ENCODE assay signal across 8 cellular contexts in the genomic region with DNA sequence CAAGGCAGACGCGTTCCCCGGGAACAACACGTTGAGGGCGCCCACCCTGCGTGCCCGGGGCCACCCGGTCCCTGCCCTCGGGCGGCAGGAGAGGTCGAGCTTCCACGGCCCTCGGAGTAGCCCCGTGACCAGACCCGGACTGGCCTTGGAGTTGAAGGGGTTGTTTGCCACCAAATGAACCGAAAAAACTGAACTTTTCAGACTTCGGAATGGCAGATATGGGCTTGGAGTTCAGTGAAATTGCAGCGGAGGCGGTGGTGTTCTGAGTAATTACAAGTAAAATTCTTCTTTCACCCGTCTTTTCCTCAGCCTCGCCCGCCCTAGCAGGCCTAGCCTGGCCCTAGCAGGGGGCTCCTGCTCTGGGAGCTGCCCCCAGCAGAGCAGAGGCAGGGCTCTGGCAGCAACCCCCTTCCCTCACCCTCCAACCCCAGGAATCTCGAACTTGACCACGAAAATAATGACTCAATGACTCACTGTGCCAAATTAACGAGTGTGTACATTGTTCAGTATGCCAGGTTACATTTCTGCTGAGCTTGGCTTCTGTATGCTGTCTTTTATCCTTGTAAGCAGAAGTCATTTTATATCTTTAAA. TPM values are rescaled to one million over a fixed set of nuclear protein-coding genes. Genes with fewer than 3 reads are reported as not detected.
DNase-seq lines count a peak whose midpoint lies in the region; ATAC-seq lines count a peak whose summit lies in the region.

No MANE protein-coding gene starts in this region.

- H3K27me3 ChIP-seq in GM23248 (replicated peaks; ENCODE audit: insufficient read depth), result peaks cover 41% of the 10 kb centered on the region

- H3K79me2 ChIP-seq in GM23248 (ENCODE audit: insufficient read depth), result no peaks in the 10 kb centered on the region

- peaks cover 73% of the 10 kb centered on the region for H3K27me3 Mint-ChIP-seq in dendritic cell treated with granulocyte-macrophage colony-stimulating factor and Interleukin-4, amounts not matched to agents 40 ng/mL and 50 ng/mL, for 4 days

- peaks cover 12% of the 10 kb centered on the region for H3F3A ChIP-seq in GM23248 (ENCODE audit: insufficient read depth)

- H3K9me3 ChIP-seq in GM23248 (ENCODE audit: low read depth), result no peaks in the 10 kb centered on the region

- in situ Hi-C loops in GM23248 (cut with MboI) (no loop called here), KBM-7 (cut with MboI; ENCODE audit: low pct_unique_long_range_greater_than_20kb, low sequenced_read_pairs) (no loop called here)

- no peaks in the 10 kb centered on the region for H3K9me2 ChIP-seq in GM23248 (ENCODE audit: insufficient read depth)

- peak overlapping the region; percentile 62 for H2AFZ ChIP-seq in GM23248

- DNase-seq in GM23248 (peak; percentile 77), NCI-H460 (ENCODE audit: extremely low read depth, low read depth) (peak; percentile 40), myocyte (ENCODE audit: low read depth) (peak; percentile 79), KBM-7 (no peak), AML-193 (lab: John Stamatoyannopoulos, UW) (no peak), NCI-H187 treated with DMSO at 0.1 percent for 48 hours (lab: John Stamatoyannopoulos, UW) (no peak)

- H3K9me3 Mint-ChIP-seq in dendritic cell treated with granulocyte-macrophage colony-stimulating factor and Interleukin-4, amounts not matched to agents 40 ng/mL and 50 ng/mL, for 4 days, result no peaks in the 10 kb centered on the region

- peak overlapping the region; percentile 81 for H3K4me2 ChIP-seq in GM23248 (ENCODE audit: unreplicated experiment)

- no peaks in the 10 kb centered on the region for H4K20me1 ChIP-seq in GM23248 (ENCODE audit: insufficient read depth)

- no peak overlapping the region for H3K9ac ChIP-seq in GM23248

- peak overlapping the region; percentile 57 for H3K4me3 ChIP-seq in GM23248

- peak overlapping the region; percentile 55 for H3K4me3 Mint-ChIP-seq in dendritic cell treated with granulocyte-macrophage colony-stimulating factor and Interleukin-4, amounts not matched to agents 40 ng/mL and 50 ng/mL, for 4 days

- no peak overlapping the region for H3K27ac ChIP-seq in GM23248

- WGBS in GM23248 (ENCODE audit: low coverage in 1 of 2, low lambda C conversion rate in 2 of 2, missing lambda C conversion rate in 2 of 2), 2 experiments, result 1 to 2% methylated on average over 24 to 25 of the region's 25 CpGs

- H3K36me3 Mint-ChIP-seq in dendritic cell treated with granulocyte-macrophage colony-stimulating factor and Interleukin-4, amounts not matched to agents 40 ng/mL and 50 ng/mL, for 4 days (ENCODE audit: low read depth), result no peaks in the 10 kb centered on the region

- no peak for ATAC-seq in GM21526 (IDR thresholded peaks at IDR 0.05; ENCODE audit: low FRiP score, unreplicated experiment)

- H3K4me1 ChIP-seq in GM23248 (ENCODE audit: insufficient read depth), result peaks cover 17% of the 10 kb centered on the region

- H3K27ac Mint-ChIP-seq in dendritic cell treated with granulocyte-macrophage colony-stimulating factor and Interleukin-4, amounts not matched to agents 40 ng/mL and 50 ng/mL, for 4 days, result no peak overlapping the region

- intact Hi-C loops in dendritic cell treated with granulocyte-macrophage colony-stimulating factor and Interleukin-4, amounts not matched to agents 40 ng/mL and 50 ng/mL, for 4 days (cut with micrococcal nuclease), result loop anchor here (10.0 kb wide), 1 partner anchor 236 kb away; no protein-coding TSS in a partner anchor

- H3K4me1 Mint-ChIP-seq in dendritic cell treated with granulocyte-macrophage colony-stimulating factor and Interleukin-4, amounts not matched to agents 40 ng/mL and 50 ng/mL, for 4 days (ENCODE audit: low read depth), result peaks cover 77% of the 10 kb centered on the region

- H3K36me3 ChIP-seq in GM23248 (ENCODE audit: low read depth), result no peaks in the 10 kb centered on the region

RNA-seq across cellular contexts. Expression of a gene that starts 1.1 kb away (rescaled TPM):
- total RNA-seq in GM23248 (2014; rRNA removed; shearing (Covaris generic)), result 0.22 and 1.0 TPM in 2 replicates
- polyA plus RNA-seq in GM23248 (2016; fragmentation: Nextera tagmentation; extraction: Ambion mirVana), result 0.51 and 0.98 TPM in 2 replicates
- total RNA-seq in NCI-H460 (2014; rRNA removed; shearing (Covaris generic)), result 0.72 and 0.92 TPM in 2 replicates
- 6.0 and 8.9 TPM in 2 replicates for polyA plus RNA-seq in NCI-H460 (2014; cell fraction: nucleus; rRNA removed)
- total RNA-seq in myocyte, result 0.16 and 0.31 TPM in 2 replicates
- 0.40 TPM for polyA plus RNA-seq in myocyte (2012)

Comparison
In these comparisons a context has a peak if more than half of its experiments do, and no peak if none do; other contexts are left out.
1. DNase-seq: peak in GM23248 (single experiment), NCI-H460 (single experiment) and myocyte (single experiment); none in KBM-7 (single experiment), AML-193 (0 of 2) and NCI-H187 treated with DMSO at 0.1 percent for 48 hours (single experiment).